ENCODE assay signal across 1 cellular context in the genomic region with DNA sequence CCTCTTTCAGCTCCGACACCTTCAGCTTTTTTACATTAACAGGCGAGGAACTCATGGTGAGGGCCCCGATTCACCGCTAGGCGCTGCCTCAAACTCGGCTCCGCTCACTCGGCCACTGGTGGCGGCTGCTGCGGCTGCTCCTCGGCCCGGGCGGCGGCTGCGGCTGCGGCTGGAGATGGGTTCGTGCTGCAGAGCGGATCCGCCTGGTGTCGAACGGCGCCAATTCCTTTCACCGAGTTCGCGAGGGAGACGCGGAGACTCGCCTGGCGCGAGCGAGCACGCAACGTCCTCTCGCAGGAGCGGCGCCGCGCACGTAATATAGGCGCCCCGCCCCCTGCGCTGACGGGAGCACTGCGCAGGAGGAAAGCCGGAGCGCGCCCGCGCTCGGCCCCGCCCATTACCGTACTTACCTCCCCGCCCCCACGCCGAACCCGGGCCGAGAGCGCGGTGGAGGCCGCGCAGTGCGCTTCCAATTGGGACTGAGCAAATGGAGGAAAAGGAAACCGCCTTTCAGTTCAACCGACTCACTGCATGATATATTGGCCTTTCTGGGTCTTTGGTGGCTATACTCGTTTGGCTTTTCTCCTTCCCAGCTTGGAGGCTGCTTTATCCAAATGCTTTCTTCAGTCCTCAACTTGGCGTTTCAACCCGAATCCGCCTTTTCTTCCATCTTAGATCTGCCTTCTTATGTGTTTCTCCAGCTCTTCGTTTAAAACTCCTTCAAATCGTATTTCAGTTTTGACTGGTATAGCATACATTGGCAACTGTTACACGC.
TF ChIP-seq lines count a peak whose summit lies in the region.

HNRNPU (minus strand) TSS at position 291 of the 775 bp plus-strand sequence; CDS start at position 55, 236 bp downstream.

TF ChIP-seq in GM12878, 131 proteins besides CTCF, POLR2A, EP300 and RAD21 (continued from another document and continues in another):
- TF ChIP-seq ZZZ3 (IDR thresholded peaks at IDR 0.05; ENCODE audit: control insufficient read depth, insufficient read length, low read depth), result no peak
- TF ChIP-seq ZNF217 (IDR thresholded peaks at IDR 0.05), result no peak
- TF ChIP-seq, protein P1, sequence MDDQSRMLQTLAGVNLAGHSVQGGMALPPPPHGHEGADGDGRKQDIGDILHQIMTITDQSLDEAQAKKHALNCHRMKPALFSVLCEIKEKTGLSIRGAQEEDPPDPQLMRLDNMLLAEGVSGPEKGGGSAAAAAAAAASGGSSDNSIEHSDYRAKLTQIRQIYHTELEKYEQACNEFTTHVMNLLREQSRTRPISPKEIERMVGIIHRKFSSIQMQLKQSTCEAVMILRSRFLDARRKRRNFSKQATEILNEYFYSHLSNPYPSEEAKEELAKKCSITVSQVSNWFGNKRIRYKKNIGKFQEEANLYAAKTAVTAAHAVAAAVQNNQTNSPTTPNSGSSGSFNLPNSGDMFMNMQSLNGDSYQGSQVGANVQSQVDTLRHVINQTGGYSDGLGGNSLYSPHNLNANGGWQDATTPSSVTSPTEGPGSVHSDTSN (IDR thresholded peaks at IDR 0.05; ENCODE audit: insufficient replicate concordance, low read depth, low read length), result no peak
- peak; percentile 73 for TF ChIP-seq IKZF1 (conservative IDR thresholded peaks at IDR 0.05)
- peak in 1 of 2 experiments; percentile 28; a peak in 1 of 4 replicates for TF ChIP-seq BHLHE40 (IDR thresholded peaks at IDR 0.05; ENCODE audit: borderline replicate concordance in 1 of 2, low read depth in 2 of 2, low read length in 1 of 2)
- no peak for TF ChIP-seq EZH2 (IDR thresholded peaks at IDR 0.05; ENCODE audit: borderline replicate concordance, control insufficient read depth, low read depth, low read length)
- TF ChIP-seq, protein P2, sequence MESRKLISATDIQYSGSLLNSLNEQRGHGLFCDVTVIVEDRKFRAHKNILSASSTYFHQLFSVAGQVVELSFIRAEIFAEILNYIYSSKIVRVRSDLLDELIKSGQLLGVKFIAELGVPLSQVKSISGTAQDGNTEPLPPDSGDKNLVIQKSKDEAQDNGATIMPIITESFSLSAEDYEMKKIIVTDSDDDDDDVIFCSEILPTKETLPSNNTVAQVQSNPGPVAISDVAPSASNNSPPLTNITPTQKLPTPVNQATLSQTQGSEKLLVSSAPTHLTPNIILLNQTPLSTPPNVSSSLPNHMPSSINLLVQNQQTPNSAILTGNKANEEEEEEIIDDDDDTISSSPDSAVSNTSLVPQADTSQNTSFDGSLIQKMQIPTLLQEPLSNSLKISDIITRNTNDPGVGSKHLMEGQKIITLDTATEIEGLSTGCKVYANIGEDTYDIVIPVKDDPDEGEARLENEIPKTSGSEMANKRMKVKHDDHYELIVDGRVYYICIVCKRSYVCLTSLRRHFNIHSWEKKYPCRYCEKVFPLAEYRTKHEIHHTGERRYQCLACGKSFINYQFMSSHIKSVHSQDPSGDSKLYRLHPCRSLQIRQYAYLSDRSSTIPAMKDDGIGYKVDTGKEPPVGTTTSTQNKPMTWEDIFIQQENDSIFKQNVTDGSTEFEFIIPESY (IDR thresholded peaks at IDR 0.05), result no peak
- no peak for TF ChIP-seq MYC (IDR thresholded peaks at IDR 0.05; ENCODE audit: insufficient read depth, insufficient read length, insufficient replicate concordance, low read length, severe bottlenecking)
- peak; percentile 45 to 90; a peak in 2 of 3 replicates for TF ChIP-seq EGR1 (IDR thresholded peaks at IDR 0.05; ENCODE audit: borderline replicate concordance in 1 of 2, low read depth in 2 of 2, low read length in 2 of 2)
- TF ChIP-seq, protein P3, sequence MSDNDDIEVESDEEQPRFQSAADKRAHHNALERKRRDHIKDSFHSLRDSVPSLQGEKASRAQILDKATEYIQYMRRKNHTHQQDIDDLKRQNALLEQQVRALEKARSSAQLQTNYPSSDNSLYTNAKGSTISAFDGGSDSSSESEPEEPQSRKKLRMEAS (IDR thresholded peaks at IDR 0.05; ENCODE audit: low read depth, low read length), result 0 out of 2 replicates have a peak, but pooled peaks have one; percentile 31
- TF ChIP-seq SMARCA5 (IDR thresholded peaks at IDR 0.05), result peak; percentile 89
- no peak for TF ChIP-seq PAX8 (IDR thresholded peaks at IDR 0.05)
- TF ChIP-seq SPI1 (IDR thresholded peaks at IDR 0.05; ENCODE audit: borderline replicate concordance, insufficient read depth, low read depth, low read length), result no peak
- TF ChIP-seq ASH2L (IDR thresholded peaks at IDR 0.05; ENCODE audit: borderline replicate concordance, low read depth), result no peak
- TF ChIP-seq HDAC2 (IDR thresholded peaks at IDR 0.05), result no peak
- TF ChIP-seq RELA (IDR thresholded peaks at IDR 0.05; ENCODE audit: borderline replicate concordance, partially characterized antibody), result peak; percentile 43
- TF ChIP-seq, protein P4, sequence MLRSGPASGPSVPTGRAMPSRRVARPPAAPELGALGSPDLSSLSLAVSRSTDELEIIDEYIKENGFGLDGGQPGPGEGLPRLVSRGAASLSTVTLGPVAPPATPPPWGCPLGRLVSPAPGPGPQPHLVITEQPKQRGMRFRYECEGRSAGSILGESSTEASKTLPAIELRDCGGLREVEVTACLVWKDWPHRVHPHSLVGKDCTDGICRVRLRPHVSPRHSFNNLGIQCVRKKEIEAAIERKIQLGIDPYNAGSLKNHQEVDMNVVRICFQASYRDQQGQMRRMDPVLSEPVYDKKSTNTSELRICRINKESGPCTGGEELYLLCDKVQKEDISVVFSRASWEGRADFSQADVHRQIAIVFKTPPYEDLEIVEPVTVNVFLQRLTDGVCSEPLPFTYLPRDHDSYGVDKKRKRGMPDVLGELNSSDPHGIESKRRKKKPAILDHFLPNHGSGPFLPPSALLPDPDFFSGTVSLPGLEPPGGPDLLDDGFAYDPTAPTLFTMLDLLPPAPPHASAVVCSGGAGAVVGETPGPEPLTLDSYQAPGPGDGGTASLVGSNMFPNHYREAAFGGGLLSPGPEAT (IDR thresholded peaks at IDR 0.05; ENCODE audit: low read depth), result peak; percentile 58; the same call in 1 of the 2 replicates
- TF ChIP-seq YY1 (IDR thresholded peaks at IDR 0.05; ENCODE audit: low read depth, low read length), result peak; percentile 84
- TF ChIP-seq NFYA (IDR thresholded peaks at IDR 0.05; ENCODE audit: borderline replicate concordance, low read depth, low read length), result no peak
- 0 out of 2 replicates have a peak, but pooled peaks have one; percentile 23 for TF ChIP-seq TCF12 (IDR thresholded peaks at IDR 0.05; ENCODE audit: low read depth, low read length)
- TF ChIP-seq, protein P5, sequence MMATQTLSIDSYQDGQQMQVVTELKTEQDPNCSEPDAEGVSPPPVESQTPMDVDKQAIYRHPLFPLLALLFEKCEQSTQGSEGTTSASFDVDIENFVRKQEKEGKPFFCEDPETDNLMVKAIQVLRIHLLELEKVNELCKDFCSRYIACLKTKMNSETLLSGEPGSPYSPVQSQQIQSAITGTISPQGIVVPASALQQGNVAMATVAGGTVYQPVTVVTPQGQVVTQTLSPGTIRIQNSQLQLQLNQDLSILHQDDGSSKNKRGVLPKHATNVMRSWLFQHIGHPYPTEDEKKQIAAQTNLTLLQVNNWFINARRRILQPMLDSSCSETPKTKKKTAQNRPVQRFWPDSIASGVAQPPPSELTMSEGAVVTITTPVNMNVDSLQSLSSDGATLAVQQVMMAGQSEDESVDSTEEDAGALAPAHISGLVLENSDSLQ (IDR thresholded peaks at IDR 0.05), result peak; percentile 49
- TF ChIP-seq, protein P6, sequence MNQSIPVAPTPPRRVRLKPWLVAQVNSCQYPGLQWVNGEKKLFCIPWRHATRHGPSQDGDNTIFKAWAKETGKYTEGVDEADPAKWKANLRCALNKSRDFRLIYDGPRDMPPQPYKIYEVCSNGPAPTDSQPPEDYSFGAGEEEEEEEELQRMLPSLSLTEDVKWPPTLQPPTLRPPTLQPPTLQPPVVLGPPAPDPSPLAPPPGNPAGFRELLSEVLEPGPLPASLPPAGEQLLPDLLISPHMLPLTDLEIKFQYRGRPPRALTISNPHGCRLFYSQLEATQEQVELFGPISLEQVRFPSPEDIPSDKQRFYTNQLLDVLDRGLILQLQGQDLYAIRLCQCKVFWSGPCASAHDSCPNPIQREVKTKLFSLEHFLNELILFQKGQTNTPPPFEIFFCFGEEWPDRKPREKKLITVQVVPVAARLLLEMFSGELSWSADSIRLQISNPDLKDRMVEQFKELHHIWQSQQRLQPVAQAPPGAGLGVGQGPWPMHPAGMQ (IDR thresholded peaks at IDR 0.05; ENCODE audit: borderline replicate concordance), result no peak
- no peak for TF ChIP-seq CBX5 (IDR thresholded peaks at IDR 0.05; ENCODE audit: low read depth)
- no peak for TF ChIP-seq RBBP5 (conservative IDR thresholded peaks at IDR 0.05)
- no peak for TF ChIP-seq MYB (IDR thresholded peaks at IDR 0.05; ENCODE audit: borderline replicate concordance, low read depth, low read length)
- TF ChIP-seq CREB1 (IDR thresholded peaks at IDR 0.05; ENCODE audit: low read depth), result peak; percentile 83
- TF ChIP-seq, protein P7, sequence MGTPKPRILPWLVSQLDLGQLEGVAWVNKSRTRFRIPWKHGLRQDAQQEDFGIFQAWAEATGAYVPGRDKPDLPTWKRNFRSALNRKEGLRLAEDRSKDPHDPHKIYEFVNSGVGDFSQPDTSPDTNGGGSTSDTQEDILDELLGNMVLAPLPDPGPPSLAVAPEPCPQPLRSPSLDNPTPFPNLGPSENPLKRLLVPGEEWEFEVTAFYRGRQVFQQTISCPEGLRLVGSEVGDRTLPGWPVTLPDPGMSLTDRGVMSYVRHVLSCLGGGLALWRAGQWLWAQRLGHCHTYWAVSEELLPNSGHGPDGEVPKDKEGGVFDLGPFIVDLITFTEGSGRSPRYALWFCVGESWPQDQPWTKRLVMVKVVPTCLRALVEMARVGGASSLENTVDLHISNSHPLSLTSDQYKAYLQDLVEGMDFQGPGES (IDR thresholded peaks at IDR 0.05), result no peak
- TF ChIP-seq CHD2 (IDR thresholded peaks at IDR 0.05; ENCODE audit: borderline replicate concordance, low read depth, low read length), result peak; percentile 84
- TF ChIP-seq HDAC6 (IDR thresholded peaks at IDR 0.05; ENCODE audit: unreplicated experiment), result no peak
- TF ChIP-seq CBFB (IDR thresholded peaks at IDR 0.05; ENCODE audit: low read depth), result peak; percentile 74
- TF ChIP-seq NFIC (IDR thresholded peaks at IDR 0.05; ENCODE audit: low read depth, low read length), result no peak; the same call in 1 of the 2 replicates
- no peak for TF ChIP-seq ZNF384 (IDR thresholded peaks at IDR 0.05; ENCODE audit: borderline replicate concordance, low read depth, low read length)
- peak; percentile 85 for TF ChIP-seq MXI1 (IDR thresholded peaks at IDR 0.05; ENCODE audit: low read depth, low read length)
- TF ChIP-seq, protein P8, sequence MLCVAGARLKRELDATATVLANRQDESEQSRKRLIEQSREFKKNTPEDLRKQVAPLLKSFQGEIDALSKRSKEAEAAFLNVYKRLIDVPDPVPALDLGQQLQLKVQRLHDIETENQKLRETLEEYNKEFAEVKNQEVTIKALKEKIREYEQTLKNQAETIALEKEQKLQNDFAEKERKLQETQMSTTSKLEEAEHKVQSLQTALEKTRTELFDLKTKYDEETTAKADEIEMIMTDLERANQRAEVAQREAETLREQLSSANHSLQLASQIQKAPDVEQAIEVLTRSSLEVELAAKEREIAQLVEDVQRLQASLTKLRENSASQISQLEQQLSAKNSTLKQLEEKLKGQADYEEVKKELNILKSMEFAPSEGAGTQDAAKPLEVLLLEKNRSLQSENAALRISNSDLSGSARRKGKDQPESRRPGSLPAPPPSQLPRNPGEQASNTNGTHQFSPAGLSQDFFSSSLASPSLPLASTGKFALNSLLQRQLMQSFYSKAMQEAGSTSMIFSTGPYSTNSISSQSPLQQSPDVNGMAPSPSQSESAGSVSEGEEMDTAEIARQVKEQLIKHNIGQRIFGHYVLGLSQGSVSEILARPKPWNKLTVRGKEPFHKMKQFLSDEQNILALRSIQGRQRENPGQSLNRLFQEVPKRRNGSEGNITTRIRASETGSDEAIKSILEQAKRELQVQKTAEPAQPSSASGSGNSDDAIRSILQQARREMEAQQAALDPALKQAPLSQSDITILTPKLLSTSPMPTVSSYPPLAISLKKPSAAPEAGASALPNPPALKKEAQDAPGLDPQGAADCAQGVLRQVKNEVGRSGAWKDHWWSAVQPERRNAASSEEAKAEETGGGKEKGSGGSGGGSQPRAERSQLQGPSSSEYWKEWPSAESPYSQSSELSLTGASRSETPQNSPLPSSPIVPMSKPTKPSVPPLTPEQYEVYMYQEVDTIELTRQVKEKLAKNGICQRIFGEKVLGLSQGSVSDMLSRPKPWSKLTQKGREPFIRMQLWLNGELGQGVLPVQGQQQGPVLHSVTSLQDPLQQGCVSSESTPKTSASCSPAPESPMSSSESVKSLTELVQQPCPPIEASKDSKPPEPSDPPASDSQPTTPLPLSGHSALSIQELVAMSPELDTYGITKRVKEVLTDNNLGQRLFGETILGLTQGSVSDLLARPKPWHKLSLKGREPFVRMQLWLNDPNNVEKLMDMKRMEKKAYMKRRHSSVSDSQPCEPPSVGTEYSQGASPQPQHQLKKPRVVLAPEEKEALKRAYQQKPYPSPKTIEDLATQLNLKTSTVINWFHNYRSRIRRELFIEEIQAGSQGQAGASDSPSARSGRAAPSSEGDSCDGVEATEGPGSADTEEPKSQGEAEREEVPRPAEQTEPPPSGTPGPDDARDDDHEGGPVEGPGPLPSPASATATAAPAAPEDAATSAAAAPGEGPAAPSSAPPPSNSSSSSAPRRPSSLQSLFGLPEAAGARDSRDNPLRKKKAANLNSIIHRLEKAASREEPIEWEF (IDR thresholded peaks at IDR 0.05; ENCODE audit: insufficient replicate concordance, low read depth, low read length), result no peak
- peak; percentile 38; the same call in 1 of the 2 replicates for TF ChIP-seq HCFC1 (IDR thresholded peaks at IDR 0.05; ENCODE audit: low read length)
- TF ChIP-seq SMAD1 (IDR thresholded peaks at IDR 0.05; ENCODE audit: low read depth, partially characterized antibody), result no peak
- peak; percentile 80 for TF ChIP-seq EED (IDR thresholded peaks at IDR 0.05; ENCODE audit: low read depth)
- no peak for TF ChIP-seq KLF5 (IDR thresholded peaks at IDR 0.05; ENCODE audit: partially characterized antibody)
- no peak; the same call in 1 of the 2 replicates for TF ChIP-seq MTA3 (IDR thresholded peaks at IDR 0.05; ENCODE audit: borderline replicate concordance, low read length)
- no peak for TF ChIP-seq YBX1 (IDR thresholded peaks at IDR 0.05)
